Comparison of ENCODE assay signal across 8 cellular contexts in genomic region chr10:61942997-61943457, GRCh38. TPM values are rescaled to one million over a fixed set of nuclear protein-coding genes. Genes with fewer than 3 reads are reported as not detected.
DNase-seq lines count a peak whose midpoint lies in the region; ATAC-seq, FAIRE-seq and TF ChIP-seq lines count a peak whose summit lies in the region.

No MANE protein-coding gene starts in this region.

- ATAC-seq in activated CD8-positive, alpha-beta T cell treated with anti-CD3 and anti-CD28 coated beads, Interleukin-2, amount 10 ng/mL, durations not matched to agents 7 days and 5 days, result peak; percentile 56
- ATAC-seq in heart left ventricle (peak in 3 of 4 donors; percentile 32 to 53 (median 37)), HG02798 (IDR thresholded peaks at IDR 0.05; ENCODE audit: poor library complexity, unreplicated experiment) (no peak), HG03159 (IDR thresholded peaks at IDR 0.05; ENCODE audit: unreplicated experiment) (no peak)
- ATAC-seq in stimulated activated naive B cell treated with anti-CD40 and anti-IgM and Interleukin-4, amounts not matched to agents 10 μg/mL and 1 μg/mL and 100 μg/mL, for 72 hours (replicated peaks), result no peak

- CTCF ChIA-PET in activated CD8-positive, alpha-beta T cell treated with anti-CD3 and anti-CD28 coated beads, Interleukin-2, amount 10 ng/mL, durations not matched to agents 7 days and 5 days (lab: Charles Lee), result interaction anchor here (0.8 to 4.4 kb wide), 9 partner anchors 9 to 302 kb away, joined by 3 to 29 read pairs (median 5); partner anchors contain the start of gene ARID5B

- H3K27ac ChIP-seq in heart left ventricle, result peak overlapping the region; percentile 7 to 87 (median 61)

- no peak for TF ChIP-seq CTCF in heart left ventricle (IDR thresholded peaks at IDR 0.05)

- H3K27me3 ChIP-seq in heart left ventricle, result no peaks in the 10 kb centered on the region

- no peak for TF ChIP-seq POLR2A in heart left ventricle (IDR thresholded peaks at IDR 0.05)

- WGBS in heart left ventricle, 4 donors, result 53 to 64% (median 59%) methylated on average over 1 of the region's 1 CpG

- H3K4me1 Mint-ChIP-seq in activated CD8-positive, alpha-beta T cell treated with anti-CD3 and anti-CD28 coated beads, Interleukin-2, amount 10 ng/mL, durations not matched to agents 7 days and 5 days (ENCODE audit: low read depth), result peaks cover 65% of the 10 kb centered on the region
- peaks cover 33 to 53% of the 10 kb centered on the region in 2 donors for H3K4me1 Mint-ChIP-seq in stimulated activated naive B cell treated with anti-CD40 and anti-IgM and Interleukin-4, amounts not matched to agents 10 μg/mL and 1 μg/mL and 100 μg/mL, for 72 hours

- peaks cover 67% of the 10 kb centered on the region for H3K36me3 Mint-ChIP-seq in activated CD8-positive, alpha-beta T cell treated with anti-CD3 and anti-CD28 coated beads, Interleukin-2, amount 10 ng/mL, durations not matched to agents 7 days and 5 days (ENCODE audit: low read depth)
- H3K36me3 Mint-ChIP-seq in stimulated activated naive B cell treated with anti-CD40 and anti-IgM and Interleukin-4, amounts not matched to agents 10 μg/mL and 1 μg/mL and 100 μg/mL, for 72 hours, result peaks cover 38 to 73% of the 10 kb centered on the region in 2 donors

- peak; percentile 88 for FAIRE-seq in GM19239 (lab: Jason Lieb, UNC)

- no peaks in the 10 kb centered on the region for H3K9me3 Mint-ChIP-seq in activated CD8-positive, alpha-beta T cell treated with anti-CD3 and anti-CD28 coated beads, Interleukin-2, amount 10 ng/mL, durations not matched to agents 7 days and 5 days (ENCODE audit: insufficient read depth)
- H3K9me3 Mint-ChIP-seq in stimulated activated naive B cell treated with anti-CD40 and anti-IgM and Interleukin-4, amounts not matched to agents 10 μg/mL and 1 μg/mL and 100 μg/mL, for 72 hours, result no peaks in the 10 kb centered on the region

- H3K27ac Mint-ChIP-seq in activated CD8-positive, alpha-beta T cell treated with anti-CD3 and anti-CD28 coated beads, Interleukin-2, amount 10 ng/mL, durations not matched to agents 7 days and 5 days, result peak overlapping the region; percentile 81
- peak overlapping the region; percentile 84 for H3K27ac Mint-ChIP-seq in stimulated activated naive B cell treated with anti-CD40 and anti-IgM and Interleukin-4, amounts not matched to agents 10 μg/mL and 1 μg/mL and 100 μg/mL, for 72 hours

- intact Hi-C loops in heart left ventricle (cut with DNase I), result loop anchor here in 1 of 10 donors (5.0 kb wide), 1 partner anchor 41 kb away; the partner anchor contains the start of gene ARID5B

- peak overlapping the region in 8 of 12 donors; percentile 4 to 30 (median 18) for H3K4me3 ChIP-seq in heart left ventricle

- no peaks in the 10 kb centered on the region for H3K27me3 Mint-ChIP-seq in activated CD8-positive, alpha-beta T cell treated with anti-CD3 and anti-CD28 coated beads, Interleukin-2, amount 10 ng/mL, durations not matched to agents 7 days and 5 days (ENCODE audit: low read depth)
- H3K27me3 Mint-ChIP-seq in stimulated activated naive B cell treated with anti-CD40 and anti-IgM and Interleukin-4, amounts not matched to agents 10 μg/mL and 1 μg/mL and 100 μg/mL, for 72 hours, result no peaks in the 10 kb centered on the region

- no peaks in the 10 kb centered on the region for H3K9me3 ChIP-seq in heart left ventricle

- H3K4me3 Mint-ChIP-seq in activated CD8-positive, alpha-beta T cell treated with anti-CD3 and anti-CD28 coated beads, Interleukin-2, amount 10 ng/mL, durations not matched to agents 7 days and 5 days, result peak overlapping the region; percentile 69
- peak overlapping the region; percentile 73 to 78 for H3K4me3 Mint-ChIP-seq in stimulated activated naive B cell treated with anti-CD40 and anti-IgM and Interleukin-4, amounts not matched to agents 10 μg/mL and 1 μg/mL and 100 μg/mL, for 72 hours

- POLR2A ChIA-PET in activated CD8-positive, alpha-beta T cell treated with anti-CD3 and anti-CD28 coated beads, Interleukin-2, amount 10 ng/mL, durations not matched to agents 7 days and 5 days (lab: Charles Lee), result interaction anchor here (0.7 to 5.1 kb wide), 3 partner anchors 19 to 108 kb away, joined by 5 to 53 read pairs (median 6); partner anchors contain the start of gene ARID5B

- H3K4me1 ChIP-seq in heart left ventricle, result peaks cover 0 to 64% (median 19%) of the 10 kb centered on the region in 12 donors

- DNase-seq in GM19239 (ENCODE audit: insufficient read length, low spot score), result no peak
- no peak for DNase-seq in activated CD8-positive, alpha-beta T cell treated with anti-CD3 and anti-CD28 coated beads, Interleukin-2, amount 10 ng/mL, durations not matched to agents 7 days and 5 days
- no peak for DNase-seq in heart left ventricle
- no peak for DNase-seq in stimulated activated naive B cell treated with anti-CD40 and anti-IgM and Interleukin-4, amounts not matched to agents 10 μg/mL and 1 μg/mL and 100 μg/mL, for 72 hours
- DNase-seq in GF-D8 (lab: John Stamatoyannopoulos, UW), result no peak
- no peak for DNase-seq in NCI-H2029 (lab: John Stamatoyannopoulos, UW)

- H3K36me3 ChIP-seq in heart left ventricle, result peaks cover 0 to 10% (median 0%) of the 10 kb centered on the region in 9 donors

RNA-seq across cellular contexts. Expression of gene ARID5B, which starts 41.5 kb away (rescaled TPM):
- total RNA-seq in activated CD8-positive, alpha-beta T cell treated with anti-CD3 and anti-CD28 coated beads, Interleukin-2, amount 10 ng/mL, durations not matched to agents 7 days and 5 days, result 10 to 100 TPM; 18.0 to 21.6 TPM
- total RNA-seq in heart left ventricle, result 10 to 100 TPM; 11.2 to 45.5 (median 29.9) TPM
- polyA plus RNA-seq in heart left ventricle, result 10 to 100 TPM in 1 of 2 donors, 1 to 10 TPM in 1; 4.5 to 15.8 TPM

Comparison
In these comparisons a context has a peak if more than half of its experiments do, and no peak if none do; other contexts are left out.
1. ATAC-seq: peak in activated CD8-positive, alpha-beta T cell treated with anti-CD3 and anti-CD28 coated beads, Interleukin-2, amount 10 ng/mL, durations not matched to agents 7 days and 5 days (single experiment) and heart left ventricle (3 of 4); none in stimulated activated naive B cell treated with anti-CD40 and anti-IgM and Interleukin-4, amounts not matched to agents 10 μg/mL and 1 μg/mL and 100 μg/mL, for 72 hours (0 of 2), HG02798 (single experiment) and HG03159 (single experiment).